8 cellular contexts compared by ENCODE assay signal in the genomic region with DNA sequence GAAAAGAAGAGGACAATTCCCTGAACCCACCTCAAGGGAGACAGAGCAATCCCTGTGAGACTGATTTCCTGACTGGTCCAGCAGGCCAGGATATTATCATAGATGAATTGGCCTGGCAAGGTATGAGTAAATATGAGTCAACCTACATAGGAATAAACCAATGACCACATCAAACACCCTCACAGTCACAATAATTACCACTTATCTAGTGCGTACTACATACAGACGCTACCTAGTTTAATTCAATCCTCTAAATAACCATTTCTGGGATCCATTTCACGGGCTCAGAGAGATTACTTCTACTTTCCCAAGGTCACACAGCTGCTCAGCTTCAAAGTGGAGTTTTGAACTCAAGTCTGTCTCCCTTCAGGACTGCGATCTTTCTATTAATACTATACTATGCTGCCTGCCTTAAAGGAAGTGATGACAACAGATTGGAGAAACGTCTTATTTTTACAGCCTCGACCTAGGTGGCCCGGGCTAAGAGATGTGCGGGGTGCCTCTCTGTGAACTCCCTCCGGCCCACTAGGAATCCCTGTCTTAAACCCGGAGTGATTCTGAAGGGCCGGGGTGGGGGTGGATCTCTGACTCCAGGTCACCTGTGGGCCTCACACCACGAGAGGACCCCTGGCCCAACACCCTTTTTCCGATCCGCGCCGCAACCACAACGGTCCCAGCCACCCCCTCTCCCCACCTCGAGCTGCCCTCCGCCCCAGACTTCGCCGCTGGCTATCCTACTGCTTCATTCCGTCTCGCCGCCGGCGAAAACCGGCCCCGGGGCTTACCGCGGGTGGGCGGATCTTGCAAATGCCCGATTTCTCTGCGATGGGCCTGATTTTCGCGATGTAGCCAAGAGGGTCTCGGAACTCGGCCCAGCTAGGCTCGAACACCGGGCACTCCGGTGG. TPM values are rescaled to one million over a fixed set of nuclear protein-coding genes. Genes with fewer than 3 reads are reported as not detected.
DNase-seq lines count a peak whose midpoint lies in the region; ATAC-seq and TF ChIP-seq lines count a peak whose summit lies in the region.

No MANE protein-coding gene starts in this region.

- H3K79me2 ChIP-seq in DND-41 (ENCODE audit: insufficient read depth, low read length): peaks cover 61% of the 10 kb centered on the region

- peaks cover 49% of the 10 kb centered on the region for H4K20me1 ChIP-seq in DND-41 (ENCODE audit: insufficient read depth, low read length)

- H3K9ac ChIP-seq in DND-41 (ENCODE audit: low read depth, low read length) (peak overlapping the region; percentile 94), endodermal cell (ENCODE audit: extremely low read depth, low read length, poor library complexity, severe bottlenecking) (peak overlapping the region; percentile 96)

- H3K27ac Mint-ChIP-seq in WTC11 (peak overlapping the region; percentile 65), endodermal cell (peak overlapping the region; percentile 99)

- CTCF ChIA-PET in WTC11 (lab: Charles Lee): interaction anchor here (1.0 to 1.2 kb wide), 2 partner anchors 34 to 198 kb away, joined by 4 read pairs; a partner anchor contains a TSS

- peaks cover 24% of the 10 kb centered on the region for H3K4me1 Mint-ChIP-seq in WTC11
- peaks cover 16% of the 10 kb centered on the region for H3K4me1 Mint-ChIP-seq in endodermal cell

- no peaks in the 10 kb centered on the region for H3K9me3 ChIP-seq in DND-41 (ENCODE audit: insufficient read depth, low read length, severe bottlenecking)
- no peaks in the 10 kb centered on the region for H3K9me3 ChIP-seq in endodermal cell (ENCODE audit: control insufficient read depth, low read length)
- no peaks in the 10 kb centered on the region for H3K9me3 ChIP-seq in muscle layer of duodenum (ENCODE audit: control insufficient read depth in 1 of 2, low read length in 2 of 2)
- H3K9me3 ChIP-seq in aorta (ENCODE audit: control insufficient read depth, low read length): no peaks in the 10 kb centered on the region

- ATAC-seq in DND-41 (ENCODE audit: insufficient read depth, low read depth) (peak; percentile 15; the same call in 1 of the 3 replicates), HG02943 (IDR thresholded peaks at IDR 0.05; ENCODE audit: low read depth, unreplicated experiment) (peak; percentile 8), WTC11 (no peak), aorta (ENCODE audit: low FRiP score) (peak; percentile 8), HG03139 (IDR thresholded peaks at IDR 0.05; ENCODE audit: unreplicated experiment) (no peak)

- H3K36me3 ChIP-seq in DND-41 (ENCODE audit: insufficient read depth, low read length) (peaks cover 44% of the 10 kb centered on the region), endodermal cell (ENCODE audit: control insufficient read depth, insufficient read depth, low read length) (peaks cover 20% of the 10 kb centered on the region), muscle layer of duodenum (ENCODE audit: control insufficient read depth in 1 of 2, insufficient read depth in 2 of 2, low read length in 2 of 2) (peaks cover 4 to 13% of the 10 kb centered on the region in 2 donors), aorta (ENCODE audit: control insufficient read depth in 1 of 2, insufficient read depth in 2 of 2, low read length in 1 of 2) (peaks cover 2 to 8% of the 10 kb centered on the region in 2 donors)

- H3K27ac ChIP-seq in DND-41 (ENCODE audit: low read length) (peak overlapping the region; percentile 100), endodermal cell (ENCODE audit: low read depth, low read length) (peak overlapping the region; percentile 98), muscle layer of duodenum (ENCODE audit: low read length) (peak overlapping the region; percentile 96), aorta (ENCODE audit: low read depth in 1 of 2, low read length in 2 of 2) (peak overlapping the region in 1 of 2 donors; percentile 67)

- H3K4me1 ChIP-seq in DND-41 (ENCODE audit: insufficient read depth, low read length) (peaks cover 44% of the 10 kb centered on the region), endodermal cell (ENCODE audit: control insufficient read depth, insufficient read depth, low read length) (no peaks in the 10 kb centered on the region), muscle layer of duodenum (ENCODE audit: control insufficient read depth in 1 of 2, insufficient read depth in 2 of 2, low read length in 2 of 2) (peaks cover 4 to 22% of the 10 kb centered on the region in 2 donors), aorta (ENCODE audit: control insufficient read depth in 1 of 2, insufficient read depth in 2 of 2, low read length in 2 of 2) (no peaks in the 10 kb centered on the region)

- H3K4me3 Mint-ChIP-seq in WTC11 (peak overlapping the region; percentile 93), endodermal cell (peak overlapping the region; percentile 91)

- intact Hi-C loops in aorta (cut with DNase I): no loop called here

- WGBS in endodermal cell (ENCODE audit: insufficient coverage in 1 of 2, insufficient read length in 1 of 2), 2 experiments: 3 to 28% methylated on average over 3 to 34 of the region's 40 CpGs
- WGBS in aorta, 2 donors: 1 to 2% methylated on average over 40 of the region's 40 CpGs

- H3K9me3 Mint-ChIP-seq in WTC11 (no peaks in the 10 kb centered on the region), endodermal cell (peaks cover 51% of the 10 kb centered on the region)

- POLR2A ChIA-PET in WTC11 (lab: Charles Lee): no interaction called here

- H3K36me3 Mint-ChIP-seq in WTC11 (peaks cover 3% of the 10 kb centered on the region; the same call in 1 of the 2 replicates), endodermal cell (ENCODE audit: low read depth) (peaks cover 10% of the 10 kb centered on the region)

- DNase-seq in DND-41: no peak
- peak; percentile 19 for DNase-seq in WTC11 (ENCODE audit: low spot score)
- DNase-seq in endodermal cell: no peak
- DNase-seq in aorta: peak in 1 of 2 donors; percentile 78
- no peak for DNase-seq in NCI-H187 (lab: John Stamatoyannopoulos, UW)

- H3K4me3 ChIP-seq in DND-41 (ENCODE audit: low read depth in 1 of 2, low read length in 2 of 2) (peak overlapping the region; percentile 84 to 87), endodermal cell (ENCODE audit: low read length) (peak overlapping the region; percentile 92), muscle layer of duodenum (ENCODE audit: low read depth in 1 of 2, low read length in 2 of 2) (peak overlapping the region; percentile 82 to 89), aorta (ENCODE audit: low read length in 2 of 2) (peak overlapping the region; percentile 77 to 82)

- H2AFZ ChIP-seq in DND-41 (ENCODE audit: low read depth, low read length): peak overlapping the region; percentile 98

- H3K27me3 ChIP-seq in DND-41 (ENCODE audit: insufficient read depth, low read length, poor library complexity) (no peaks in the 10 kb centered on the region), endodermal cell (ENCODE audit: control insufficient read depth, insufficient read depth, low read length, poor library complexity, severe bottlenecking) (no peaks in the 10 kb centered on the region), muscle layer of duodenum (ENCODE audit: low read depth, low read length) (no peaks in the 10 kb centered on the region), aorta (ENCODE audit: control insufficient read depth in 1 of 2, insufficient read depth in 2 of 2, low read length in 1 of 2) (no peaks in the 10 kb centered on the region)

- TF ChIP-seq CTCF in DND-41 (IDR thresholded peaks at IDR 0.05; ENCODE audit: borderline replicate concordance, extremely low read depth, low read length, poor library complexity, severe bottlenecking) (no peak), WTC11 (IDR thresholded peaks at IDR 0.05) (no peak), endodermal cell (conservative IDR thresholded peaks at IDR 0.05) (no peak)

- no peaks in the 10 kb centered on the region for H3K27me3 Mint-ChIP-seq in WTC11 (ENCODE audit: low read depth)
- no peaks in the 10 kb centered on the region for H3K27me3 Mint-ChIP-seq in endodermal cell (ENCODE audit: insufficient read depth)

- peak overlapping the region; percentile 82 for H3K4me2 ChIP-seq in DND-41 (ENCODE audit: insufficient read depth, low read length)

TF ChIP-seq in WTC11, 78 proteins besides CTCF, POLR2A, EP300 and RAD21 (continues in another document):
- TF ChIP-seq GRHL2 (CRISPR knock-in tag; IDR thresholded peaks at IDR 0.05; ENCODE audit: insufficient replicate concordance, severe bottlenecking): no peak
- TF ChIP-seq NR3C1 (CRISPR knock-in tag; conservative IDR thresholded peaks at IDR 0.05; ENCODE audit: low read depth): no peak
- no peak for TF ChIP-seq CREB1 (CRISPR knock-in tag; IDR thresholded peaks at IDR 0.05)
- TF ChIP-seq, protein P1, sequence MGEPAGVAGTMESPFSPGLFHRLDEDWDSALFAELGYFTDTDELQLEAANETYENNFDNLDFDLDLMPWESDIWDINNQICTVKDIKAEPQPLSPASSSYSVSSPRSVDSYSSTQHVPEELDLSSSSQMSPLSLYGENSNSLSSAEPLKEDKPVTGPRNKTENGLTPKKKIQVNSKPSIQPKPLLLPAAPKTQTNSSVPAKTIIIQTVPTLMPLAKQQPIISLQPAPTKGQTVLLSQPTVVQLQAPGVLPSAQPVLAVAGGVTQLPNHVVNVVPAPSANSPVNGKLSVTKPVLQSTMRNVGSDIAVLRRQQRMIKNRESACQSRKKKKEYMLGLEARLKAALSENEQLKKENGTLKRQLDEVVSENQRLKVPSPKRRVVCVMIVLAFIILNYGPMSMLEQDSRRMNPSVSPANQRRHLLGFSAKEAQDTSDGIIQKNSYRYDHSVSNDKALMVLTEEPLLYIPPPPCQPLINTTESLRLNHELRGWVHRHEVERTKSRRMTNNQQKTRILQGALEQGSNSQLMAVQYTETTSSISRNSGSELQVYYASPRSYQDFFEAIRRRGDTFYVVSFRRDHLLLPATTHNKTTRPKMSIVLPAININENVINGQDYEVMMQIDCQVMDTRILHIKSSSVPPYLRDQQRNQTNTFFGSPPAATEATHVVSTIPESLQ (CRISPR knock-in tag; IDR thresholded peaks at IDR 0.05): no peak
- no peak for TF ChIP-seq NFYB (CRISPR knock-in tag; conservative IDR thresholded peaks at IDR 0.05; ENCODE audit: low read depth)

RNA-seq across cellular contexts. Expression of a gene that starts 0.8 kb away (rescaled TPM):
- total RNA-seq in WTC11 (2021) (100 to 112 TPM (median 108 TPM) in 3 replicates), endodermal cell (100 to 1,000 TPM in 1 of 2 donors, 10 to 100 TPM in 1; 95.9 to 101 TPM), aorta (100 to 1,000 TPM in 1 of 2 donors, 10 to 100 TPM in 1; 78.7 to 118 TPM)
- polyA plus RNA-seq in endodermal cell (2013, experiment 1 of 2): 57.9 TPM
- polyA plus RNA-seq in endodermal cell (2013, experiment 2 of 2): 55.9 TPM
- 10 to 100 TPM; 14.0 to 37.1 TPM for polyA plus RNA-seq in aorta

RNA-seq across cellular contexts. Expression of a gene that starts 57.2 kb away (rescaled TPM):
- 22.0 to 48.2 TPM (median 23.3 TPM) in 3 replicates for total RNA-seq in WTC11 (2021)
- total RNA-seq in endodermal cell: 10 to 100 TPM; 14.7 to 18.2 TPM
- polyA plus RNA-seq in endodermal cell (2013, experiment 1 of 2): 7.8 TPM
- polyA plus RNA-seq in endodermal cell (2013, experiment 2 of 2): 8.6 TPM
- total RNA-seq in aorta: 10 to 100 TPM; 17.1 to 27.4 TPM
- 10 to 100 TPM; 15.2 to 15.4 TPM for polyA plus RNA-seq in aorta

Comparison
In these comparisons a context has a peak if more than half of its experiments do, and no peak if none do; other contexts are left out.
1. ATAC-seq: peak in DND-41 (single experiment), HG02943 (single experiment) and aorta (single experiment); none in WTC11 (single experiment) and HG03139 (single experiment).
2. Peak in every context shown above with its lines, with median percentiles within 50 percentile points of each other: H3K4me3 ChIP-seq.